8 cellular contexts compared by ENCODE assay signal in genomic region chr1:6393400-6394187, GRCh38. TPM values are rescaled to one million over a fixed set of nuclear protein-coding genes. Genes with fewer than 3 reads are reported as not detected.
DNase-seq lines count a peak whose midpoint lies in the region; FAIRE-seq and TF ChIP-seq lines count a peak whose summit lies in the region.

Gene ACOT7 (minus strand): TSS chr1:6393767. CDS start chr1:6393399, 368 bp downstream.

- TF ChIP-seq CTCF in neutrophil (IDR thresholded peaks at IDR 0.05), result no peak

- H3K4me1 ChIP-seq in SJCRH30 (no peaks in the 10 kb centered on the region; the same call in 1 of the 2 replicates), neutrophil (ENCODE audit: control insufficient read depth in 1 of 2, insufficient read depth in 1 of 2, low read depth in 1 of 2, low read length in 1 of 2) (peaks cover 17 to 21% of the 10 kb centered on the region in 2 experiments)

- H3K27me3 ChIP-seq in SJCRH30 (no peaks in the 10 kb centered on the region), neutrophil (peaks cover 65% of the 10 kb centered on the region)

- FAIRE-seq in H54 (lab: Jason Lieb, UNC), result no peak

- TF ChIP-seq POLR2A in H54 (IDR thresholded peaks at IDR 0.05; ENCODE audit: low read depth, low read length), result peak; percentile 9; the same call in 1 of the 2 replicates

- in situ Hi-C loops in G401 (cut with HindIII; ENCODE audit: low sequenced_read_pairs), result no loop called here

- DNase-seq in G401 (ENCODE audit: low spot score), result peak; percentile 91
- peak; percentile 81 for DNase-seq in H54 (ENCODE audit: insufficient read length, low spot score)
- DNase-seq in LoVo (ENCODE audit: low spot score), result peak; percentile 94
- peak; percentile 92 to 94 for DNase-seq in SJCRH30
- DNase-seq in activated gamma-delta T cell treated with anti-CD3 and anti-CD28 coated beads, Interleukin-2, amount 50 U/mL, for 16 hours (ENCODE audit: low read depth), result peak; percentile 85
- DNase-seq in foreskin melanocyte, result peak; percentile 84
- DNase-seq in superior temporal gyrus (ENCODE audit: extremely low spot score), result peak; percentile 86

- no peaks in the 10 kb centered on the region for H3K36me3 ChIP-seq in SJCRH30
- no peaks in the 10 kb centered on the region for H3K36me3 ChIP-seq in neutrophil

- H3K27ac ChIP-seq in SJCRH30 (peak within 1 kb of the TSS; percentile 84), neutrophil (peak within 1 kb of the TSS; percentile 69)

- H3K4me3 ChIP-seq in SJCRH30 (peak within 1 kb of the TSS; percentile 89), neutrophil (ENCODE audit: low read depth in 1 of 2, low read length in 1 of 2) (peak within 1 kb of the TSS; percentile 53 to 65)

- H3K9me3 ChIP-seq in SJCRH30 (replicated peaks) (no peaks in the 10 kb centered on the region), neutrophil (no peaks in the 10 kb centered on the region)

RNA-seq across cellular contexts. Expression of gene ACOT7, which starts in this region (rescaled TPM):
- 94.4 and 99.2 TPM in 2 replicates for total RNA-seq in G401 (2014; rRNA removed; shearing (Covaris generic))
- total RNA-seq in SJCRH30 (2014; rRNA removed; shearing (Covaris generic)), result 51.2 and 51.8 TPM in 2 replicates

Comparison
In these comparisons a context has a peak if more than half of its experiments do, and no peak if none do; other contexts are left out.
1. Peak in every context shown above with its lines: DNase-seq, H3K4me3 ChIP-seq and H3K27ac ChIP-seq.